ENCODE assay signal across 26 cellular contexts in genomic region chr2:201471732-201472395, GRCh38. TPM values are rescaled to one million over a fixed set of nuclear protein-coding genes. Genes with fewer than 3 reads are reported as not detected.
DNase-seq lines count a peak whose midpoint lies in the region; ATAC-seq, FAIRE-seq and TF ChIP-seq lines count a peak whose summit lies in the region.
"Had no signal": no experiment of that assay in that cellular context is flagged by ENCODE, and none has a peak within 500 bp of the region (broad histone marks: within the 10 kb centered on the region; RNA-seq: fewer than 3 reads in every experiment).

No MANE protein-coding gene starts in this region.

- no peaks in the 10 kb centered on the region for H3K9me3 ChIP-seq in adipocyte (ENCODE audit: control insufficient read depth, low read length)
- no peaks in the 10 kb centered on the region for H3K9me3 ChIP-seq in left lung
- H3K9me3 ChIP-seq: gastrocnemius medialis, uterus had no signal

- no peak overlapping the region for H3K27ac ChIP-seq in left lung
- H3K27ac ChIP-seq: gastrocnemius medialis, uterus had no signal

- H3K27me3 ChIP-seq in adipocyte (replicated peaks; ENCODE audit: control insufficient read depth, insufficient read depth, low read length) = no peaks in the 10 kb centered on the region
- H3K27me3 ChIP-seq in left lung = no peaks in the 10 kb centered on the region
- H3K27me3 ChIP-seq: gastrocnemius medialis, uterus had no signal

- TF ChIP-seq CTCF in fibroblast of the aortic adventitia (IDR thresholded peaks at IDR 0.05; ENCODE audit: insufficient read depth, low read length) (no peak), left lung (IDR thresholded peaks at IDR 0.05) (no peak)

- no peak for FAIRE-seq in urothelium cell line (lab: Jason Lieb, UNC)
- FAIRE-seq: A204.1, colon, GM12878, RCC 7860 had no signal

- H3K27ac Mint-ChIP-seq in activated CD4-positive, alpha-beta T cell treated with anti-CD3 and anti-CD28 coated beads, Interleukin-2, amount 10 ng/mL, durations not matched to agents 24 days and 14 days = no peak overlapping the region
- H3K27ac Mint-ChIP-seq: activated CD8-positive, alpha-beta T cell treated with anti-CD3 and anti-CD28 coated beads for 36 hours had no signal

- ATAC-seq in HG03135 (IDR thresholded peaks at IDR 0.05; ENCODE audit: unreplicated experiment) = no peak
- no peak for ATAC-seq in left lung
- no peak for ATAC-seq in GM18511 (IDR thresholded peaks at IDR 0.05; ENCODE audit: unreplicated experiment)
- ATAC-seq: activated CD8-positive, alpha-beta T cell treated with anti-CD3 and anti-CD28 coated beads for 36 hours; activated T-cell treated with anti-CD3 and anti-CD28 coated beads, Interleukin-2, amount 50 U/mL, for 4 hours; gastrocnemius medialis; GM12878 had no signal

- no peak overlapping the region for H3K4me3 Mint-ChIP-seq in activated CD4-positive, alpha-beta T cell treated with anti-CD3 and anti-CD28 coated beads, Interleukin-2, amount 10 ng/mL, durations not matched to agents 24 days and 14 days
- H3K4me3 Mint-ChIP-seq: activated CD8-positive, alpha-beta T cell treated with anti-CD3 and anti-CD28 coated beads for 36 hours; activated T-cell treated with anti-CD3 and anti-CD28 coated beads, Interleukin-2, amount 50 U/mL, for 4 hours; CD14-positive monocyte; WTC11 had no signal

- peaks cover 12% of the 10 kb centered on the region for H3K4me1 ChIP-seq in adipocyte (ENCODE audit: control insufficient read depth, insufficient read depth, low read length)
- H3K4me1 ChIP-seq in left lung = no peaks in the 10 kb centered on the region
- H3K4me1 ChIP-seq: uterus had no signal

- peaks cover 41% of the 10 kb centered on the region for H3K36me3 Mint-ChIP-seq in activated CD4-positive, alpha-beta T cell treated with anti-CD3 and anti-CD28 coated beads, Interleukin-2, amount 10 ng/mL, durations not matched to agents 24 days and 14 days (ENCODE audit: low read depth)

- H3K4me1 Mint-ChIP-seq in activated CD4-positive, alpha-beta T cell treated with anti-CD3 and anti-CD28 coated beads, Interleukin-2, amount 10 ng/mL, durations not matched to agents 24 days and 14 days = peaks cover 5% of the 10 kb centered on the region
- H3K4me1 Mint-ChIP-seq: CD14-positive monocyte had no signal

- no peaks in the 10 kb centered on the region for H3K9me3 Mint-ChIP-seq in activated CD4-positive, alpha-beta T cell treated with anti-CD3 and anti-CD28 coated beads, Interleukin-2, amount 10 ng/mL, durations not matched to agents 24 days and 14 days
- H3K9me3 Mint-ChIP-seq: activated CD8-positive, alpha-beta T cell treated with anti-CD3 and anti-CD28 coated beads for 36 hours; activated T-cell treated with anti-CD3 and anti-CD28 coated beads, Interleukin-2, amount 50 U/mL, for 4 hours; WTC11 had no signal

- H3K4me3 ChIP-seq in adipocyte (ENCODE audit: low read length) (no peak overlapping the region), fibroblast of the aortic adventitia (ENCODE audit: low read depth, low read length) (no peak overlapping the region), left lung (no peak overlapping the region)
- H3K4me3 ChIP-seq: gastrocnemius medialis, GM12878, lung, uterus had no signal

- DNase-seq in activated CD4-positive, alpha-beta T cell treated with anti-CD3 and anti-CD28 coated beads, Interleukin-2, amount 10 ng/mL, durations not matched to agents 24 days and 14 days = peak; percentile 51
- DNase-seq in activated CD4-positive, alpha-beta T cell treated with anti-CD3 and anti-CD28 coated beads, Interleukin-2, amount 50 U/mL, for 48 hours = no peak
- DNase-seq in adipocyte (ENCODE audit: low read depth) (peak; percentile 84), fibroblast of the aortic adventitia (ENCODE audit: low read depth) (peak; percentile 87), urothelium cell line (ENCODE audit: low spot score) (peak; percentile 14), left lung (no peak)
- DNase-seq: activated CD8-positive, alpha-beta T cell treated with anti-CD3 and anti-CD28 coated beads for 36 hours; activated naive CD4-positive, alpha-beta T cell treated with anti-CD3 and anti-CD28 coated beads, Interleukin-2, amount 50 U/mL, for 16 hours; activated T-cell treated with anti-CD3 and anti-CD28 coated beads, Interleukin-2, amount 50 U/mL, for 4 hours; gastrocnemius medialis; GF-D8; Kasumi-1; NCI-H1092 treated with DMSO at 0.1 percent for 48 hours; NCI-H2029 treated with DMSO at 0.1 percent for 48 hours; NK-92 treated with Interleukin-12 subunit alpha and Interleukin-12 subunit beta, amount 100 ng/mL, for 24 hours; retina; uterus had no signal

- H3K27me3 Mint-ChIP-seq in activated CD4-positive, alpha-beta T cell treated with anti-CD3 and anti-CD28 coated beads, Interleukin-2, amount 10 ng/mL, durations not matched to agents 24 days and 14 days = no peaks in the 10 kb centered on the region
- H3K27me3 Mint-ChIP-seq: activated CD8-positive, alpha-beta T cell treated with anti-CD3 and anti-CD28 coated beads for 36 hours had no signal

- intact Hi-C loops in activated CD4-positive, alpha-beta T cell treated with anti-CD3 and anti-CD28 coated beads, Interleukin-2, amount 10 ng/mL, durations not matched to agents 24 days and 14 days (cut with micrococcal nuclease) = no loop called here
- intact Hi-C loops in left lung (cut with DNase I) = no loop called here

- H3K9ac ChIP-seq in adipocyte (ENCODE audit: low read length) = no peak overlapping the region

- H3K36me3 ChIP-seq in adipocyte (ENCODE audit: control insufficient read depth, insufficient read depth, low read length, severe bottlenecking) (peaks cover 62% of the 10 kb centered on the region), left lung (peaks cover 0 to 40% of the 10 kb centered on the region in 2 donors)
- H3K36me3 ChIP-seq: uterus had no signal

RNA-seq across cellular contexts. Expression of gene STRADB, which starts 20.3 kb away (rescaled TPM):
- 18.5 and 20.1 TPM in 2 replicates for total RNA-seq in activated CD4-positive, alpha-beta T cell treated with anti-CD3 and anti-CD28 coated beads, Interleukin-2, amount 10 ng/mL, durations not matched to agents 24 days and 14 days
- total RNA-seq in fibroblast of the aortic adventitia (ENCODE audit: low replicate concordance) = 47.6 and 57.6 TPM in 2 replicates
- total RNA-seq in left lung = 10 to 100 TPM; 16.0 to 23.6 TPM

RNA-seq across cellular contexts. Expression of gene TRAK2, which starts 20.6 kb away (rescaled TPM):
- total RNA-seq in activated CD4-positive, alpha-beta T cell treated with anti-CD3 and anti-CD28 coated beads, Interleukin-2, amount 10 ng/mL, durations not matched to agents 24 days and 14 days = 26.5 and 29.1 TPM in 2 replicates
- total RNA-seq in fibroblast of the aortic adventitia (ENCODE audit: low replicate concordance) (22.7 and 74.7 TPM in 2 replicates), left lung (10 to 100 TPM; 49.0 to 53.9 TPM)

Comparison
In these comparisons a context has a peak if more than half of its experiments do, and no peak if none do; other contexts are left out.
1. DNase-seq: peak in activated CD4-positive, alpha-beta T cell treated with anti-CD3 and anti-CD28 coated beads, Interleukin-2, amount 10 ng/mL, durations not matched to agents 24 days and 14 days (single experiment), adipocyte (single experiment), fibroblast of the aortic adventitia (single experiment) and urothelium cell line (single experiment); none in activated CD4-positive, alpha-beta T cell treated with anti-CD3 and anti-CD28 coated beads, Interleukin-2, amount 50 U/mL, for 48 hours (0 of 2) and left lung (0 of 2).